In genomic region chr9:34459941-34460340, GRCh38 we compare ENCODE assay signal across 23 cellular contexts. TPM values are rescaled to one million over a fixed set of nuclear protein-coding genes. Genes with fewer than 3 reads are reported as not detected.
A peak's percentile ranks its signal among the peaks of the same experiment; 100 is the strongest.
DNase-seq lines count a peak whose midpoint lies in the region; ATAC-seq and TF ChIP-seq lines count a peak whose summit lies in the region.
"Had no signal": no experiment of that assay in that cellular context is flagged by ENCODE, and none has a peak within 500 bp of the region (broad histone marks: within the 10 kb centered on the region; RNA-seq: fewer than 3 reads in every experiment).

No MANE protein-coding gene starts in this region.

- no peak overlapping the region for H3K27ac ChIP-seq in IMR-90 (ENCODE audit: insufficient read depth, low read length)
- H3K27ac ChIP-seq in mammary epithelial cell (ENCODE audit: insufficient read depth, low read depth, low read length) = peak overlapping the region; percentile 0
- H3K27ac ChIP-seq in substantia nigra (ENCODE audit: low read depth, low read length, poor library complexity, severe bottlenecking) = no peak overlapping the region

- no peak overlapping the region for H3K4ac ChIP-seq in IMR-90 (ENCODE audit: low read depth, low read length)

- H3K36me3 ChIP-seq in IMR-90 (ENCODE audit: control insufficient read depth, insufficient read depth, low read length) (no peaks in the 10 kb centered on the region), mammary epithelial cell (ENCODE audit: insufficient read depth, low read length) (no peaks in the 10 kb centered on the region)

- no TSS peak for BruUV-seq in IMR-90 (replicated peaks; lab: Mats Ljungman, UMichigan)
- no TSS peak for BruUV-seq in mammary epithelial cell (replicated peaks; lab: Mats Ljungman, UMichigan)

- dilution Hi-C loops in IMR-90 (cut with HindIII; ENCODE audit: low sequenced_read_pairs, unreplicated experiment) = no loop called here
- dilution Hi-C loops in mammary epithelial cell (cut with HindIII; ENCODE audit: low sequenced_read_pairs) = no loop called here

- H4K20me1 ChIP-seq in IMR-90 (ENCODE audit: insufficient read depth, low read length) (peaks cover 21% of the 10 kb centered on the region), mammary epithelial cell (ENCODE audit: insufficient read depth, low read length) (no peaks in the 10 kb centered on the region)

- H3K9me3 ChIP-seq in IMR-90 (ENCODE audit: control insufficient read depth, insufficient read depth, low read length) (no peaks in the 10 kb centered on the region), mammary epithelial cell (replicated peaks; ENCODE audit: insufficient read depth, low read length) (no peaks in the 10 kb centered on the region)

- peaks cover 29% of the 10 kb centered on the region for H3K79me2 ChIP-seq in mammary epithelial cell (ENCODE audit: insufficient read depth, low read length)

- H3K4me3 Mint-ChIP-seq in natural killer cell treated with Interleukin-12 subunit alpha and Interleukin-12 subunit beta and Interleukin-15 and Interleukin-18, amount 100 ng/mL, for 72 hours = peak overlapping the region; percentile 89
- no peak overlapping the region for H3K4me3 Mint-ChIP-seq in mesothelial cell of epicardium

- CTCF ChIA-PET in IMR-90 (lab: Yijun Ruan, JAX) (no interaction called here), mammary epithelial cell (lab: Charles Lee; ENCODE audit: low non-redundant PET) (no interaction called here), HEK293T (lab: Yijun Ruan, JAX) (no interaction called here)

- peaks cover 0 to 32% of the 10 kb centered on the region in 2 experiments; a peak in 3 of 4 replicates for H3K79me1 ChIP-seq in IMR-90 (ENCODE audit: low read depth in 1 of 2, low read length in 2 of 2)

- H3K56ac ChIP-seq in IMR-90 (ENCODE audit: extremely low read depth, insufficient read depth, low read length) = no peak overlapping the region

- H3K4me2 ChIP-seq in IMR-90 (ENCODE audit: low read depth, low read length) = no peak overlapping the region
- peak overlapping the region; percentile 21 for H3K4me2 ChIP-seq in mammary epithelial cell (ENCODE audit: insufficient read depth, low read depth, low read length)

- H3K4me1 ChIP-seq in IMR-90 (ENCODE audit: control insufficient read depth, insufficient read depth, low read length) (peaks cover 5% of the 10 kb centered on the region), mammary epithelial cell (ENCODE audit: insufficient read depth, low read length) (peaks cover 42% of the 10 kb centered on the region)

- intact Hi-C loops in IMR-90 (cut with micrococcal nuclease) = no loop called here
- intact Hi-C loops in mammary epithelial cell (cut with micrococcal nuclease) = loop anchor here (2.0 kb wide), 1 partner anchor 23 kb away; no protein-coding TSS in a partner anchor

- H2AK9ac ChIP-seq in IMR-90 (replicated peaks; ENCODE audit: low read depth, low read length, poor library complexity) = no peak overlapping the region

- H3K27me3 ChIP-seq in IMR-90 (ENCODE audit: control insufficient read depth, insufficient read depth, low read length) = peaks cover 9% of the 10 kb centered on the region
- H3K27me3 ChIP-seq in mammary epithelial cell (ENCODE audit: insufficient read depth, low read length) = no peaks in the 10 kb centered on the region

- H3K9me1 ChIP-seq in IMR-90 (ENCODE audit: insufficient read depth, low read length) = peaks cover 5% of the 10 kb centered on the region

- H3K23ac ChIP-seq in IMR-90 (ENCODE audit: low read depth, low read length) = no peak overlapping the region

- TF ChIP-seq POLR2A in IMR-90 (IDR thresholded peaks at IDR 0.05; ENCODE audit: low read depth, low read length) = no peak

- H4K5ac ChIP-seq in IMR-90 (ENCODE audit: low read depth, low read length) = no peak overlapping the region

- POLR2A ChIA-PET in IMR-90 (lab: Charles Lee; ENCODE audit: unreplicated experiment) (no interaction called here), HEK293T (lab: Yijun Ruan, JAX) (no interaction called here)

- peak; percentile 19 for DNase-seq in CD1c-positive myeloid dendritic cell (ENCODE audit: extremely low spot score)
- DNase-seq in IMR-90 = peak; percentile 57
- DNase-seq in mammary epithelial cell = peak; percentile 48
- no peak for DNase-seq in natural killer cell treated with Interleukin-12 subunit alpha and Interleukin-12 subunit beta and Interleukin-15 and Interleukin-18, amount 100 ng/mL, for 72 hours (ENCODE audit: low spot score)
- no peak for DNase-seq in HEK293T (ENCODE audit: extremely low spot score)
- DNase-seq in mesothelial cell of epicardium (ENCODE audit: low spot score in 2 of 2, unreplicated experiment in 2 of 2) = no peak
- DNase-seq in substantia nigra (lab: John Stamatoyannopoulos, UW) = no peak
- DNase-seq: C1 segment of cervical spinal cord, HFFc6, kidney, NCI-H1092, NCI-H2029 treated with DMSO at 0.1 percent for 48 hours, OCI-M1, SIG-M5 had no signal

- no peak overlapping the region for H4K91ac ChIP-seq in IMR-90 (ENCODE audit: insufficient read depth, low read depth, low read length)

- H3K36me3 Mint-ChIP-seq in natural killer cell treated with Interleukin-12 subunit alpha and Interleukin-12 subunit beta and Interleukin-15 and Interleukin-18, amount 100 ng/mL, for 72 hours = no peaks in the 10 kb centered on the region
- H3K36me3 Mint-ChIP-seq in mesothelial cell of epicardium = no peaks in the 10 kb centered on the region
- H3K36me3 Mint-ChIP-seq: activated naive CD4-positive, alpha-beta T cell treated with anti-CD3 and anti-CD28 coated beads, Interleukin-2, amount 50 U/mL, for 72 hours had no signal

- TF ChIP-seq CTCF in IMR-90 (conservative IDR thresholded peaks at IDR 0.05; ENCODE audit: low read depth, low read length) = no peak
- TF ChIP-seq CTCF in mammary epithelial cell (conservative IDR thresholded peaks at IDR 0.05 in 1 of 2, IDR thresholded peaks at IDR 0.05 in 1 of 2; ENCODE audit: extremely low read depth in 1 of 2, insufficient read depth in 1 of 2, low read depth in 1 of 2, low read length in 2 of 2) = no peak
- no peak for TF ChIP-seq CTCF in mesothelial cell of epicardium (IDR thresholded peaks at IDR 0.05; ENCODE audit: unreplicated experiment)

- no peak overlapping the region for H3K14ac ChIP-seq in IMR-90 (replicated peaks; ENCODE audit: low read depth, low read length)

- no peak overlapping the region for H2BK5ac ChIP-seq in IMR-90 (ENCODE audit: low read depth, low read length, poor library complexity, severe bottlenecking)

- no peak overlapping the region for H2AK5ac ChIP-seq in IMR-90 (ENCODE audit: low read depth, low read length)

- in situ Hi-C loops in IMR-90 (cut with MboI; ENCODE audit: low sequenced_read_pairs) (no loop called here), mammary epithelial cell (cut with MboI; ENCODE audit: low sequenced_read_pairs in 2 of 2) (no loop called here)

- H2BK20ac ChIP-seq in IMR-90 (ENCODE audit: low read depth, low read length) = no peak overlapping the region

- H3K9ac ChIP-seq in IMR-90 (ENCODE audit: low read depth, low read length) (no peak overlapping the region), mammary epithelial cell (ENCODE audit: insufficient read depth, low read length) (no peak overlapping the region)

- peaks cover 33 to 38% of the 10 kb centered on the region in 2 donors for H3K4me1 Mint-ChIP-seq in natural killer cell treated with Interleukin-12 subunit alpha and Interleukin-12 subunit beta and Interleukin-15 and Interleukin-18, amount 100 ng/mL, for 72 hours (ENCODE audit: low read depth in 2 of 2)
- peaks cover 18% of the 10 kb centered on the region for H3K4me1 Mint-ChIP-seq in mesothelial cell of epicardium

- TF ChIP-seq RAD21 in IMR-90 (IDR thresholded peaks at IDR 0.05; ENCODE audit: low read length) = no peak

- H3K4me3 ChIP-seq in IMR-90 (ENCODE audit: insufficient read depth, low read depth, low read length) = no peak overlapping the region
- no peak overlapping the region for H3K4me3 ChIP-seq in mammary epithelial cell (replicated peaks in 1 of 3; ENCODE audit: insufficient read depth in 1 of 3, low read depth in 2 of 3, low read length in 3 of 3)
- H3K4me3 ChIP-seq: GM12878, K562 had no signal

- H3K9me3 Mint-ChIP-seq in natural killer cell treated with Interleukin-12 subunit alpha and Interleukin-12 subunit beta and Interleukin-15 and Interleukin-18, amount 100 ng/mL, for 72 hours = no peaks in the 10 kb centered on the region
- no peaks in the 10 kb centered on the region for H3K9me3 Mint-ChIP-seq in mesothelial cell of epicardium
- H3K9me3 Mint-ChIP-seq: activated naive CD4-positive, alpha-beta T cell treated with anti-CD3 and anti-CD28 coated beads, Interleukin-2, amount 50 U/mL, for 72 hours; HFFc6; T-helper 2 cell treated with Interferon-gamma antibody and Interleukin-4, amounts not matched to agents 5 μg/mL and 100 μg/mL, for 36 hours had no signal

- no peak overlapping the region for H3K18ac ChIP-seq in IMR-90 (ENCODE audit: low read depth, low read length)

- peak overlapping the region in 1 of 2 donors; percentile 8 for H3K27ac Mint-ChIP-seq in natural killer cell treated with Interleukin-12 subunit alpha and Interleukin-12 subunit beta and Interleukin-15 and Interleukin-18, amount 100 ng/mL, for 72 hours
- H3K27ac Mint-ChIP-seq in mesothelial cell of epicardium = no peak overlapping the region
- H3K27ac Mint-ChIP-seq: activated naive CD4-positive, alpha-beta T cell treated with anti-CD3 and anti-CD28 coated beads, Interleukin-2, amount 50 U/mL, for 72 hours; HFFc6 had no signal

- no CpG with 5 or more reads among the region's 3 CpGs for WGBS in IMR-90 (ENCODE audit: extremely low coverage in 2 of 2, insufficient read length in 1 of 2), 2 experiments
- 4% methylated on average over 3 of the region's 3 CpGs for WGBS in mammary epithelial cell (ENCODE audit: low coverage, missing lambda C conversion rate)

- no peak overlapping the region for H4K8ac ChIP-seq in IMR-90 (ENCODE audit: low read depth in 2 of 2, low read length in 2 of 2)

- ATAC-seq in IMR-90 (ENCODE audit: low read depth) = no peak
- no peak for ATAC-seq in natural killer cell treated with Interleukin-12 subunit alpha and Interleukin-12 subunit beta and Interleukin-15 and Interleukin-18, amount 100 ng/mL, for 72 hours
- ATAC-seq in GM18502 (IDR thresholded peaks at IDR 0.05; ENCODE audit: poor library complexity, unreplicated experiment) = no peak
- ATAC-seq: activated CD4-positive, CD25-positive, alpha-beta regulatory T cell treated with anti-CD3 and anti-CD28 coated beads, Interleukin-2, amount 50 U/mL, for 24 hours; activated naive CD4-positive, alpha-beta T cell treated with anti-CD3 and anti-CD28 coated beads, Interleukin-2, amount 50 U/mL, for 72 hours; GM12878; K562 had no signal

- H2BK15ac ChIP-seq in IMR-90 (ENCODE audit: low read depth, low read length) = no peak overlapping the region

- no peak overlapping the region for H2BK120ac ChIP-seq in IMR-90 (ENCODE audit: low read depth, low read length)

- H2AFZ ChIP-seq in IMR-90 (replicated peaks; ENCODE audit: low read length, poor library complexity) (no peak overlapping the region), mammary epithelial cell (ENCODE audit: low read depth, low read length) (peak overlapping the region; percentile 39)

- peaks cover 6 to 18% of the 10 kb centered on the region in 2 donors for H3K27me3 Mint-ChIP-seq in natural killer cell treated with Interleukin-12 subunit alpha and Interleukin-12 subunit beta and Interleukin-15 and Interleukin-18, amount 100 ng/mL, for 72 hours
- H3K27me3 Mint-ChIP-seq in mesothelial cell of epicardium (ENCODE audit: low read depth) = peaks cover 17% of the 10 kb centered on the region

RNA-seq across cellular contexts. Expression of gene DNAI1, which starts 1.3 kb away (rescaled TPM):
- total RNA-seq in IMR-90 (2012; rRNA removed) = not detected in 2 replicates
- not detected in 2 replicates for polyA plus RNA-seq in IMR-90 (2012; rRNA removed)
- not detected in 2 replicates for polyA plus RNA-seq in IMR-90 (2012; cell fraction: cytosol; rRNA removed)
- polyA plus RNA-seq in IMR-90 (2012; cell fraction: nucleus; rRNA removed; ENCODE audit: low replicate concordance) = 0.06 TPM in 1 of 2 replicates, not detected in the other
- total RNA-seq in mammary epithelial cell = not detected
- 0.03 TPM for polyA plus RNA-seq in mammary epithelial cell
- not detected for polyA minus RNA-seq in mammary epithelial cell
- not detected for total RNA-seq in natural killer cell treated with Interleukin-12 subunit alpha and Interleukin-12 subunit beta and Interleukin-15 and Interleukin-18, amount 100 ng/mL, for 72 hours
- not detected in 3 replicates for total RNA-seq in mesothelial cell of epicardium
- total RNA-seq: activated CD8-positive, alpha-beta memory T cell treated with anti-CD3 and anti-CD28 coated beads for 36 hours; GM12878; HFFc6; K562; lung microvascular endothelial cell; pulmonary artery endothelial cell had no signal
- polyA plus RNA-seq: GM12878 had no signal

RNA-seq across cellular contexts. Expression of gene FAM219A, which starts 1.6 kb away (rescaled TPM):
- 4.8 and 5.6 TPM in 2 replicates for total RNA-seq in IMR-90 (2012; rRNA removed)
- polyA plus RNA-seq in IMR-90 (2012; rRNA removed) = 20.1 and 20.8 TPM in 2 replicates
- 11.2 and 15.7 TPM in 2 replicates for polyA plus RNA-seq in IMR-90 (2012; cell fraction: cytosol; rRNA removed)
- 56.7 and 66.7 TPM in 2 replicates for polyA plus RNA-seq in IMR-90 (2012; cell fraction: nucleus; rRNA removed; ENCODE audit: low replicate concordance)
- total RNA-seq in mammary epithelial cell = 10 to 100 TPM; 12.3 to 27.4 TPM
- polyA plus RNA-seq in mammary epithelial cell = 9.2 TPM
- polyA minus RNA-seq in mammary epithelial cell = 15.9 TPM
- total RNA-seq in natural killer cell treated with Interleukin-12 subunit alpha and Interleukin-12 subunit beta and Interleukin-15 and Interleukin-18, amount 100 ng/mL, for 72 hours = 10 to 100 TPM; 21.4 to 23.5 TPM
- total RNA-seq in mesothelial cell of epicardium = 16.9 to 18.2 TPM (median 18.1 TPM) in 3 replicates

Comparison
In these comparisons a context has a peak if more than half of its experiments do, and no peak if none do; other contexts are left out.
1. DNase-seq: peak in CD1c-positive myeloid dendritic cell (single experiment), IMR-90 (single experiment) and mammary epithelial cell (single experiment); none in natural killer cell treated with Interleukin-12 subunit alpha and Interleukin-12 subunit beta and Interleukin-15 and Interleukin-18, amount 100 ng/mL, for 72 hours (single experiment), HEK293T (single experiment), mesothelial cell of epicardium (0 of 2) and substantia nigra (0 of 49).